10 cellular contexts compared by ENCODE assay signal in the genomic region with DNA sequence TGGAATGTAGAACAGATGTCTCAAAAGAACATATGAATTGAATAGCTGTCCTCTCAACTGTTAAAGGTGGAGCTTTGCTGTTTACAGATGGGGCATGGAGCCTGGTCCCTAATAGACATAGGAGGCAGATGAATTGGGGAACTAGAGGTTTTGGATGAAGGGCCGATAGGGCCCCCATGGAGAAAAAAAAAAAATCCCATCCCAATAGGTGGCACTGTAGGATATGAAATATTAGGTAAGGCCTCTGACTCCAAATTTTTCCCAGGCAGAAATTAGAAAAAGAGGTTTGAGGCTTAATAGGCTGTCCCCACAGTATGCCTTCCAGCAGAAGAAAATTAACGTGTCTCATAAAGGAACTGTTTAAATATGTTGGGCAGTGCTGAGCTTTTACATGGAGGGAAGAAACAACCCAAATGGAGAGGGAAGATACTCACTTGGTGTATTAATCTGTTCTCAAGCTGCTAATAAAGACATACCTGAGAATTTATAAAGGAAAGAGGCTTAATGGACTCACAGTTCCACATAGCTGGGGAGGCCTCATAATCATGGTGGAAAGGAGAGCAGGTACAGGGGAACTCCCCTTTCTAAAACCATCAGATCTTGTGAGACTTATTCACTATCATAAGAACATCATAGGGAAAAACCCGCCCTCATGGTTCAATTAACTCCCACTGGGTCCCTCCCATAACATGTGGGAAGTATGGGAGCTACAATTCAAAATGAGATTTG. TPM values are rescaled to one million over a fixed set of nuclear protein-coding genes. Genes with fewer than 3 reads are reported as not detected.
DNase-seq lines count a peak whose midpoint lies in the region; ATAC-seq and TF ChIP-seq lines count a peak whose summit lies in the region.
"Had no signal": no experiment of that assay in that cellular context is flagged by ENCODE, and none has a peak within 500 bp of the region (broad histone marks: within the 10 kb centered on the region; RNA-seq: fewer than 3 reads in every experiment).

No MANE protein-coding gene starts in this region.

- no peaks in the 10 kb centered on the region for H3K9me2 ChIP-seq in hepatocyte (replicated peaks; ENCODE audit: insufficient read depth)

- no peak overlapping the region for H2AFZ ChIP-seq in hepatocyte

- TF ChIP-seq CTCF in BE2C (IDR thresholded peaks at IDR 0.05; ENCODE audit: low read depth, low read length) (peak; percentile 26), hepatocyte (IDR thresholded peaks at IDR 0.05; ENCODE audit: poor library complexity) (peak; percentile 42)

- H3K9me3 ChIP-seq in BE2C (no peaks in the 10 kb centered on the region), hepatocyte (ENCODE audit: low read depth) (no peaks in the 10 kb centered on the region)

- H3K4me2 ChIP-seq in hepatocyte = no peak overlapping the region

- no peaks in the 10 kb centered on the region for H3K36me3 ChIP-seq in BE2C
- no peaks in the 10 kb centered on the region for H3K36me3 ChIP-seq in H7 (replicated peaks; ENCODE audit: control insufficient read depth, insufficient read depth, low read length)
- no peaks in the 10 kb centered on the region for H3K36me3 ChIP-seq in hepatocyte (replicated peaks; ENCODE audit: insufficient read depth, low read depth)

- DNase-seq in BE2C (no peak), H7 (peak; percentile 19), OCI-M1 (lab: John Stamatoyannopoulos, UW) (peak; percentile 58), hepatocyte (ENCODE audit: low spot score) (no peak), SK-N-DZ (ENCODE audit: low spot score) (no peak)
- DNase-seq: activated CD4-positive, alpha-beta T cell treated with anti-CD3 and anti-CD28 coated beads, Interleukin-2, amount 50 U/mL, for 4 hours had no signal

- WGBS in hepatocyte (ENCODE audit: low lambda C conversion rate, missing lambda C conversion rate) = 79% methylated on average over 3 of the region's 3 CpGs

- no peaks in the 10 kb centered on the region for H3K79me2 ChIP-seq in hepatocyte

- H3K4me3 ChIP-seq in BE2C (ENCODE audit: low read depth, low read length) (no peak overlapping the region), H7 (ENCODE audit: insufficient read depth, low read depth, low read length) (no peak overlapping the region), hepatocyte (no peak overlapping the region)

- no peaks in the 10 kb centered on the region for H3K4me1 ChIP-seq in BE2C
- peaks cover 4% of the 10 kb centered on the region for H3K4me1 ChIP-seq in hepatocyte (ENCODE audit: insufficient read depth)

- H4K20me1 ChIP-seq in hepatocyte (ENCODE audit: insufficient read depth, poor library complexity, severe bottlenecking) = no peaks in the 10 kb centered on the region

- H3K27me3 ChIP-seq in BE2C (no peaks in the 10 kb centered on the region), H7 (ENCODE audit: control insufficient read depth, insufficient read depth, low read length) (no peaks in the 10 kb centered on the region), hepatocyte (no peaks in the 10 kb centered on the region)

- H3K27ac ChIP-seq in hepatocyte = no peak overlapping the region
- H3K27ac ChIP-seq: HL-60 had no signal

- ATAC-seq in GM18861 (IDR thresholded peaks at IDR 0.05; ENCODE audit: unreplicated experiment) (no peak), HG02763 (IDR thresholded peaks at IDR 0.05; ENCODE audit: unreplicated experiment) (no peak), GM19452 (IDR thresholded peaks at IDR 0.05; ENCODE audit: unreplicated experiment) (no peak)

RNA-seq across cellular contexts. Expression of gene TMEM45B, which starts 30.1 kb away (rescaled TPM):
- 0.85 TPM for polyA plus RNA-seq in BE2C (2012; ENCODE audit: insufficient read depth, insufficient read length, low read depth)
- total RNA-seq in H7 (2014; rRNA removed; shearing (Covaris generic)) = 0.73 TPM in 1 of 2 replicates, not detected in the other
- 114 and 129 TPM in 2 replicates for total RNA-seq in hepatocyte
- 71.0 and 97.2 TPM in 2 replicates for polyA plus RNA-seq in hepatocyte
- not detected in 2 replicates for polyA plus RNA-seq in SK-N-DZ (2014; cell fraction: cytosol; rRNA removed)
- not detected in 2 replicates for polyA plus RNA-seq in SK-N-DZ (2014; cell fraction: nucleus; rRNA removed)

Comparison
In these comparisons a context has a peak if more than half of its experiments do, and no peak if none do; other contexts are left out.
1. DNase-seq: peak in H7 (single experiment) and OCI-M1 (single experiment); none in BE2C (single experiment), hepatocyte (single experiment) and SK-N-DZ (single experiment).
2. RNA of gene TMEM45B, which starts 30.1 kb away (total RNA-seq): 114 to 129 TPM in hepatocyte; 0.73 TPM in H7; every median in the first group is over 10 times any median in the second.